Comparison of ENCODE assay signal across 23 cellular contexts in the genomic region with DNA sequence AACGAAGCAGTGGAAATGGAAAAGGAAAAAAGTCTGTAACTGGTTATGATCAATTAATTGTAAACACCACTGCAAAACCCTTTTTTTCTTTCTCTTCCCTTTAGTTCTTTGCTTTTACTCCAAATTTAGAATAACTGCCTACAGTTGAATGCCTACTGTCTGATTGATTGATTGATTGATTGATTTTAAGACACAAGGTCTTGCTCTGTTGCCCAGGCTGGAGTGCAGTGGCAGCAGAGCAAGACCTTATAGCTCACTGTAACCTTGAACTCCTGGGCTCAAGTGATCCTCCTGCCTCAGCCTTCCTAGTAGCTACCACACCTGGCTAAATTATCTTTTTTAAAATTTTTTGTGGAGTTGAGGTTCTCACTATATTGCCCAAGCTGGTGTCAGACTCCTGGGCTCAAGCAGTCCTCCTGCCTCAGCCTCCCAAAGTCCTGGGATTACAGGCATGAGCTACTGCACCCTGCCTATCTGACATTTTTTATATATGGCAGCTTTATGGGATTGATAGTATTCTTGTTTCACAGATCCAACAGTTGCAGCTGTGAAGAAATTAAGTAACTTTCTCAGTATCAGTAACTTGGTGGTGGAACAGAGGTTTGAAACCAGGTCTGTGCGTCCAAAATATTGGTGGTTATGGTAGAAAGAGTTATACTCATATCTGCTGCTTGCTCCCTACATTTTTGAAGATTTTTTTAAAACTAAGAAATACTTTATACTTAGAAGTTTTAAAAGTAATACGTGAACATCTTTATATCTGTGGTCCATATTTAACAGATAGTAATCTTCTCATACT. TPM values are rescaled to one million over a fixed set of nuclear protein-coding genes. Genes with fewer than 3 reads are reported as not detected.
DNase-seq lines count a peak whose midpoint lies in the region; ATAC-seq and TF ChIP-seq lines count a peak whose summit lies in the region.
"Had no signal": no experiment of that assay in that cellular context is flagged by ENCODE, and none has a peak within 500 bp of the region (broad histone marks: within the 10 kb centered on the region; RNA-seq: fewer than 3 reads in every experiment).

No MANE protein-coding gene starts in this region.

- no peaks in the 10 kb centered on the region for H3K27me3 ChIP-seq in CD4-positive, alpha-beta T cell (ENCODE audit: control insufficient read depth, insufficient read depth, low read length)
- H3K27me3 ChIP-seq: BE2C, upper lobe of left lung had no signal

- CTCF ChIA-PET in CD4-positive, alpha-beta T cell (lab: Charles Lee): interaction anchor here (0.5 to 0.8 kb wide), 2 partner anchors 15 to 23 kb away, joined by 3 read pairs; no protein-coding TSS in a partner anchor

- H3K27ac Mint-ChIP-seq in CD4-positive, alpha-beta T cell: peak overlapping the region; percentile 9
- peak overlapping the region in 2 of 3 donors; percentile 25 to 92 for H3K27ac Mint-ChIP-seq in IgD-negative memory B cell
- peak overlapping the region; percentile 67 for H3K27ac Mint-ChIP-seq in memory B cell
- H3K27ac Mint-ChIP-seq: activated T-helper 1 cell treated with anti-CD3 and anti-CD28 coated beads, Interleukin-12 subunit alpha, Interleukin-12 subunit beta, Interleukin-2, Interleukin-4 antibody, amounts not matched to agents 30 ng/mL and 10 ng/mL and 1 ng/mL, durations not matched to agents 14 hours and 24 hours and 36 hours had no signal

- no peak overlapping the region for H3K4me3 Mint-ChIP-seq in CD4-positive, alpha-beta T cell
- no peak overlapping the region for H3K4me3 Mint-ChIP-seq in IgD-negative memory B cell
- H3K4me3 Mint-ChIP-seq in memory B cell: no peak overlapping the region
- H3K4me3 Mint-ChIP-seq: activated T-helper 1 cell treated with anti-CD3 and anti-CD28 coated beads, Interleukin-12 subunit alpha, Interleukin-12 subunit beta, Interleukin-2, Interleukin-4 antibody, amounts not matched to agents 30 ng/mL and 10 ng/mL and 1 ng/mL, durations not matched to agents 14 hours and 24 hours and 36 hours had no signal

- ATAC-seq in CD4-positive, alpha-beta T cell (ENCODE audit: poor library complexity): no peak
- ATAC-seq in GM18868 (IDR thresholded peaks at IDR 0.05; ENCODE audit: unreplicated experiment): peak; percentile 56
- ATAC-seq in memory B cell (ENCODE audit: low read depth): no peak
- no peak for ATAC-seq in HG03432 (IDR thresholded peaks at IDR 0.05; ENCODE audit: unreplicated experiment)
- ATAC-seq: PC-3 had no signal

- no peak overlapping the region for H3K27ac ChIP-seq in CD4-positive, alpha-beta T cell (ENCODE audit: low read depth, low read length)
- H3K27ac ChIP-seq: upper lobe of left lung had no signal

- POLR2A ChIA-PET in CD4-positive, alpha-beta T cell (lab: Charles Lee): no interaction called here

- H3K27me3 Mint-ChIP-seq in CD4-positive, alpha-beta T cell: no peaks in the 10 kb centered on the region
- no peaks in the 10 kb centered on the region for H3K27me3 Mint-ChIP-seq in IgD-negative memory B cell
- H3K27me3 Mint-ChIP-seq in memory B cell: no peaks in the 10 kb centered on the region

- H3K4me1 Mint-ChIP-seq in CD4-positive, alpha-beta T cell (ENCODE audit: low read depth): peaks cover 58% of the 10 kb centered on the region
- H3K4me1 Mint-ChIP-seq in IgD-negative memory B cell (peaks cover 32 to 46% (median 43%) of the 10 kb centered on the region in 3 donors), memory B cell (peaks cover 17% of the 10 kb centered on the region)

- no peaks in the 10 kb centered on the region for H3K9me3 Mint-ChIP-seq in CD4-positive, alpha-beta T cell
- H3K9me3 Mint-ChIP-seq in IgD-negative memory B cell (no peaks in the 10 kb centered on the region), memory B cell (no peaks in the 10 kb centered on the region)
- H3K9me3 Mint-ChIP-seq: activated T-helper 1 cell treated with anti-CD3 and anti-CD28 coated beads, Interleukin-12 subunit alpha, Interleukin-12 subunit beta, Interleukin-2, Interleukin-4 antibody, amounts not matched to agents 30 ng/mL and 10 ng/mL and 1 ng/mL, durations not matched to agents 14 hours and 24 hours and 36 hours had no signal

- TF ChIP-seq CTCF in CD4-positive, alpha-beta T cell (IDR thresholded peaks at IDR 0.05): no peak

- H3K9me3 ChIP-seq in CD4-positive, alpha-beta T cell (ENCODE audit: control insufficient read depth, low read length): no peaks in the 10 kb centered on the region
- H3K9me3 ChIP-seq: BE2C, SK-N-SH, upper lobe of left lung had no signal

- no peak for DNase-seq in CD4-positive, alpha-beta T cell
- DNase-seq in memory B cell (ENCODE audit: low spot score in 2 of 2) (no peak), NCI-H2107 (lab: John Stamatoyannopoulos, UW) (no peak), HuH-7 (ENCODE audit: low spot score) (no peak), globus pallidus (ENCODE audit: low spot score) (no peak)
- DNase-seq: activated CD4-positive, alpha-beta T cell treated with anti-CD3 and anti-CD28 coated beads, Interleukin-2, amount 50 U/mL, for 4 hours; amygdala; BE2C; cerebellar nuclear complex; DMS53; midbrain; NCI-H2029; NCI-H526 treated with DMSO at 0.1 percent for 48 hours; occipital lobe; PC-3; SK-N-SH; small intestine; stimulated activated naive CD4-positive, alpha-beta T cell; upper lobe of left lung had no signal

- peaks cover 27% of the 10 kb centered on the region for H3K36me3 Mint-ChIP-seq in CD4-positive, alpha-beta T cell (ENCODE audit: low read depth)
- H3K36me3 Mint-ChIP-seq in IgD-negative memory B cell: no peaks in the 10 kb centered on the region
- H3K36me3 Mint-ChIP-seq in memory B cell: peaks cover 2% of the 10 kb centered on the region

- intact Hi-C loops in CD4-positive, alpha-beta T cell (cut with DNase I, micrococcal nuclease): no loop called here

RNA-seq across cellular contexts. Expression of gene UBE2K, which starts 12.4 kb away (rescaled TPM):
- total RNA-seq in CD4-positive, alpha-beta T cell: 10 to 100 TPM; 35.9 to 41.3 TPM
- 87.5 TPM for polyA plus RNA-seq in IgD-negative memory B cell

Comparison
In these comparisons a context has a peak if more than half of its experiments do, and no peak if none do; other contexts are left out.
1. H3K27ac Mint-ChIP-seq: peak in every context shown above with its lines; median percentile 67 in memory B cell; 58 in IgD-negative memory B cell; 9 in CD4-positive, alpha-beta T cell.